ENCODE assay signal across 14 cellular contexts in the genomic region with DNA sequence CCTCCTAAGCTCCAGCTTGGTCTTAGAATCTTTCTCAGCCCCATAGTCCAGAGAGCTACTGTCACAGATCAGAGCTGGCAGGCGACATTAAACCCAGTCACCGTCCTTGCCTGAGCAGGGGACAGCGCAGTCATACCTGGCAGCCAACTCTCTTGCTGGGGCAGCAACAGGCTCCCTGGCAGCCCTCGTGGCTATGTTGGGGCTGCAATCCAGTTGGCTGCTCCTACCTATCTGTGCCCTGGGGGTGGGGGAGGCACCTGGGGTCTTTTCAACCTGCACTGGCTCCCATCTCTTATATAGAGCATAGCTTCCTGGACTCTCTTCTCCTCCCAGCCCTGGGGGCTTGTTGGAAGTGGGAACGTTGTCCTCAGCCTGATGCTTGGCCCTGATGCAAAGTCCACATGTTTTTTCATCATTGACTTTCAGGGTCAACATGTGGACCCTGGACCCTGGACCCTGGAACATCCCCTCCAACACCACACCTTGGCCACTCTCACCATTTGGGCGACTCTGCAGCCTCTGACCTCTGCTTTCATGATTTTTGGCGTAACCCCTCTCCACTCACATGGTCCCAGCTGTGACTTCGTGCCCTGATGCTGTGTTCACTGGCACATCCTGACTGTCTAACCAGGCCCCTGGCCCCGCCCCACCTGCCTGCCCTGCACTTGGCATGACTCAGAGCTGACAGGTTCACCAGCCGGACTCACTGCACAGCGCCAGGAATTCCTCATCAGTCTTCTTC. TPM values are rescaled to one million over a fixed set of nuclear protein-coding genes. Genes with fewer than 3 reads are reported as not detected.
DNase-seq lines count a peak whose midpoint lies in the region; ATAC-seq and TF ChIP-seq lines count a peak whose summit lies in the region.
"Had no signal": no experiment of that assay in that cellular context is flagged by ENCODE, and none has a peak within 500 bp of the region (broad histone marks: within the 10 kb centered on the region; RNA-seq: fewer than 3 reads in every experiment).

No MANE protein-coding gene starts in this region.

- H3K9me3 ChIP-seq in endodermal cell (ENCODE audit: control insufficient read depth, low read length) (no peaks in the 10 kb centered on the region), psoas muscle (peaks cover 5% of the 10 kb centered on the region)
- H3K9me3 ChIP-seq: prostate gland, uterus had no signal

- H3K36me3 ChIP-seq in endodermal cell (ENCODE audit: control insufficient read depth, insufficient read depth, low read length) (no peaks in the 10 kb centered on the region), psoas muscle (ENCODE audit: insufficient read depth in 1 of 2, low read depth in 1 of 2) (no peaks in the 10 kb centered on the region)
- H3K36me3 ChIP-seq: lower lobe of right lung, prostate gland, uterus had no signal

- H3K4me3 ChIP-seq in endodermal cell (ENCODE audit: low read length) (no peak overlapping the region), psoas muscle (no peak overlapping the region)
- H3K4me3 ChIP-seq: lower lobe of right lung, prostate gland, uterus had no signal

- 84 to 88% methylated on average over 8 to 11 of the region's 11 CpGs for WGBS in endodermal cell (ENCODE audit: insufficient coverage in 1 of 2, insufficient read length in 1 of 2), 2 experiments
- 51 to 62% (median 54%) methylated on average over 11 of the region's 11 CpGs for WGBS in psoas muscle, 3 donors

- intact Hi-C loops in psoas muscle (cut with DNase I) = loop anchor here in 1 of 2 donors (5.0 kb wide), 1 partner anchor 47 kb away; a partner anchor contains a TSS

- H3K27me3 ChIP-seq in endodermal cell (ENCODE audit: control insufficient read depth, insufficient read depth, low read length, poor library complexity, severe bottlenecking) = no peaks in the 10 kb centered on the region
- no peaks in the 10 kb centered on the region for H3K27me3 ChIP-seq in psoas muscle (ENCODE audit: insufficient read depth in 3 of 3, low read length in 2 of 3)
- H3K27me3 ChIP-seq: uterus had no signal

- TF ChIP-seq CTCF in endodermal cell (conservative IDR thresholded peaks at IDR 0.05) (no peak), psoas muscle (IDR thresholded peaks at IDR 0.05) (no peak)

- no peaks in the 10 kb centered on the region for H3K9me3 Mint-ChIP-seq in endodermal cell

- ATAC-seq in psoas muscle (peak; percentile 61 to 78 (median 74)), GM18861 (IDR thresholded peaks at IDR 0.05; ENCODE audit: unreplicated experiment) (no peak)

- peaks cover 6% of the 10 kb centered on the region for H3K4me1 Mint-ChIP-seq in endodermal cell

- no peak overlapping the region for H3K9ac ChIP-seq in endodermal cell (ENCODE audit: extremely low read depth, low read length, poor library complexity, severe bottlenecking)

- H3K27me3 Mint-ChIP-seq in endodermal cell (ENCODE audit: insufficient read depth) = peaks cover 21% of the 10 kb centered on the region

- H3K36me3 Mint-ChIP-seq in endodermal cell (ENCODE audit: low read depth) = no peaks in the 10 kb centered on the region

- DNase-seq in NK-92 treated with Interleukin-12 subunit alpha and Interleukin-12 subunit beta, amount 100 ng/mL, for 24 hours (lab: John Stamatoyannopoulos, UW) = peak; percentile 54
- no peak for DNase-seq in NK-92 (lab: John Stamatoyannopoulos, UW; ENCODE audit: unreplicated experiment)
- peak; percentile 80 for DNase-seq in NCI-H226
- DNase-seq in endodermal cell = peak; percentile 30
- DNase-seq in psoas muscle = peak in 1 of 2 donors; percentile 74
- no peak for DNase-seq in NCI-H526 treated with DMSO at 0.1 percent for 48 hours (lab: John Stamatoyannopoulos, UW)
- no peak for DNase-seq in SKM-1 treated with dmso at 0.1 percent for 144 hours (lab: John Stamatoyannopoulos, UW; ENCODE audit: unreplicated experiment)
- DNase-seq: caudate nucleus, lower lobe of right lung, NCI-H748 treated with DMSO at 0.1 percent for 48 hours, T-helper 2 cell had no signal

- no peaks in the 10 kb centered on the region for H3K4me1 ChIP-seq in endodermal cell (ENCODE audit: control insufficient read depth, insufficient read depth, low read length)
- peaks cover 34% of the 10 kb centered on the region for H3K4me1 ChIP-seq in psoas muscle
- H3K4me1 ChIP-seq: prostate gland had no signal

- H3K4me3 Mint-ChIP-seq in endodermal cell = no peak overlapping the region

- no peak overlapping the region for H3K27ac Mint-ChIP-seq in endodermal cell

- no peak overlapping the region for H3K27ac ChIP-seq in endodermal cell (ENCODE audit: low read depth, low read length)
- H3K27ac ChIP-seq in psoas muscle = no peak overlapping the region
- H3K27ac ChIP-seq: lower lobe of right lung, prostate gland, uterus had no signal

RNA-seq across cellular contexts. Expression of a gene that starts 45.6 kb away (rescaled TPM):
- total RNA-seq in endodermal cell (1 to 10 TPM; 1.3 to 1.6 TPM), psoas muscle (10 to 100 TPM; 22.0 to 82.1 (median 57.3) TPM)
- 6.6 TPM for polyA plus RNA-seq in endodermal cell (2013, experiment 1 of 2)
- 8.9 TPM for polyA plus RNA-seq in endodermal cell (2013, experiment 2 of 2)
- 10 to 100 TPM; 48.7 to 77.2 (median 59.4) TPM for polyA plus RNA-seq in psoas muscle

Comparison
In these comparisons a context has a peak if more than half of its experiments do, and no peak if none do; other contexts are left out.
1. DNase-seq: peak in NK-92 treated with Interleukin-12 subunit alpha and Interleukin-12 subunit beta, amount 100 ng/mL, for 24 hours (single experiment), NCI-H226 (single experiment) and endodermal cell (single experiment); none in NK-92 (single experiment), NCI-H526 treated with DMSO at 0.1 percent for 48 hours (single experiment) and SKM-1 treated with dmso at 0.1 percent for 144 hours (single experiment).
2. RNA of a gene that starts 45.6 kb away (total RNA-seq): 22.0 to 82.1 TPM in psoas muscle; 1.3 to 1.6 TPM in endodermal cell; every median in the first group is over 4 times any median in the second.